In genomic region chr4:89100853-89101252, GRCh38 we compare ENCODE assay signal across 11 cellular contexts. TPM values are rescaled to one million over a fixed set of nuclear protein-coding genes. Genes with fewer than 3 reads are reported as not detected.
A peak's percentile ranks its signal among the peaks of the same experiment; 100 is the strongest.
DNase-seq lines count a peak whose midpoint lies in the region; ATAC-seq and TF ChIP-seq lines count a peak whose summit lies in the region.
"Had no signal": no experiment of that assay in that cellular context is flagged by ENCODE, and none has a peak within 500 bp of the region (broad histone marks: within the 10 kb centered on the region; RNA-seq: fewer than 3 reads in every experiment).

No MANE protein-coding gene starts in this region.

- DNase-seq in NCI-H82 (lab: John Stamatoyannopoulos, UW) (no peak), left lobe of liver (ENCODE audit: low spot score) (no peak), DMS 273 treated with DMSO at 0.1 percent for 48 hours (lab: John Stamatoyannopoulos, UW) (no peak), cerebellum (ENCODE audit: low spot score) (no peak)
- DNase-seq: OCI-M1; stimulated activated CD4-positive, alpha-beta T cell treated with anti-CD3 and anti-CD28 coated beads, Interleukin-4, amount 100 ng/mL, for 4 hours; T-helper 1 cell had no signal

- no peak for TF ChIP-seq POLR2A in GM18505 (IDR thresholded peaks at IDR 0.05; ENCODE audit: borderline replicate concordance, extremely low read depth, insufficient read depth, insufficient read length)

- ATAC-seq in GM18505 (IDR thresholded peaks at IDR 0.05; ENCODE audit: unreplicated experiment) (peak; percentile 17), GM19372 (IDR thresholded peaks at IDR 0.05; ENCODE audit: low read depth, unreplicated experiment) (peak; percentile 3), HG02678 (IDR thresholded peaks at IDR 0.05; ENCODE audit: unreplicated experiment) (peak; percentile 17), HG03460 (IDR thresholded peaks at IDR 0.05; ENCODE audit: unreplicated experiment) (peak; percentile 14), left lobe of liver (no peak)

RNA-seq across cellular contexts. Expression of gene TIGD2, which starts 10.5 kb away (rescaled TPM):
- total RNA-seq in left lobe of liver (14.4 TPM), cerebellum (10.6 TPM)

RNA-seq across cellular contexts. Expression of gene FAM13A, which starts 43.9 kb away (rescaled TPM):
- 70.2 TPM for total RNA-seq in left lobe of liver
- total RNA-seq in cerebellum = 55.2 TPM
